In the genomic region with DNA sequence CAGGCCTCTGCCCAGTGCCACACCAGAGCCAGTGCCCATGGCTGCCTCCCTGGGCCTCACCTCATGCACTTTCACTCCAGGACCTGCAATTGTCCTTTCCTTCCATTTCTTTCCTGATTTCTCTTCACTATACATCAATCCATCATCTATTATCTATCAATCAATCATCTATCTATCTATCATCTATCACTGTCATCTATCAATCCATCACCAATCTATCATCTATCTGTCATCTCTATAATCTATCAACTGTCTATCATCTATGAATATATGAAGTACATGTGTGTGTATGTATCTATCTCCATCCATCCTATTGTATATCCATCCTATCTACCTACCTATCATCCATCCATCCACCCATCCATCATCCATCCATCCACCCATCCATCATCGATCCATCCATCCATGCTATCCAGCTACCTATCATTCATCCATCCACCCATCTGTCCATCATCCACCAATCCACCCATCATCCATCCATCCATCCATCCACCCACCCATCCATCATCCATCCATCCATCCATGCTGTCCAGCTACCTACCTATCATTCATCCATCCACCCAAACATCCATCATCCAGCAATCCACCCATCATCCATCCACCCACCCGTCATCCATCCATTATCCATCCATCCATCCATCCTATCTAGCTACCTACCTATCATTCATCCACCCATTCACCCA, we compare ENCODE assay signal across 25 cellular contexts. TPM values are rescaled to one million over a fixed set of nuclear protein-coding genes. Genes with fewer than 3 reads are reported as not detected.
"Had no signal": no experiment of that assay in that cellular context is flagged by ENCODE, and none has a peak within 500 bp of the region (broad histone marks: within the 10 kb centered on the region; RNA-seq: fewer than 3 reads in every experiment).

No MANE protein-coding gene starts in this region.

- H3K4me1 ChIP-seq: Peyer's patch had no signal

- H3K4me2 ChIP-seq: KMS-11 had no signal

- H3K4me3 Mint-ChIP-seq: activated CD4-positive, alpha-beta T cell treated with anti-CD3 and anti-CD28 coated beads, Interleukin-2, amount 10 ng/mL, durations not matched to agents 24 days and 14 days; activated CD8-positive, alpha-beta memory T cell treated with anti-CD3 and anti-CD28 coated beads, Interleukin-2, amount 10 ng/mL, durations not matched to agents 7 days and 5 days; activated naive CD8-positive, alpha-beta T cell treated with anti-CD3 and anti-CD28 coated beads for 36 hours; activated T-cell treated with anti-CD3 and anti-CD28 coated beads, Interleukin-2, amount 50 U/mL, for 4 hours; T-helper 1 cell treated with Interleukin-12 subunit alpha and Interleukin-12 subunit beta and Interleukin-4 antibody, amounts not matched to agents 30 μg/mL and 1 μg/mL, for 36 hours; WTC11 had no signal

- H3K27ac Mint-ChIP-seq: activated CD4-positive, alpha-beta T cell treated with anti-CD3 and anti-CD28 coated beads, Interleukin-2, amount 10 ng/mL, durations not matched to agents 24 days and 14 days; activated CD8-positive, alpha-beta memory T cell treated with anti-CD3 and anti-CD28 coated beads, Interleukin-2, amount 10 ng/mL, durations not matched to agents 7 days and 5 days; activated naive CD8-positive, alpha-beta T cell treated with anti-CD3 and anti-CD28 coated beads for 36 hours; T-helper 1 cell treated with Interleukin-12 subunit alpha and Interleukin-12 subunit beta and Interleukin-4 antibody, amounts not matched to agents 30 μg/mL and 1 μg/mL, for 36 hours; WTC11 had no signal

- H3K9ac ChIP-seq: KMS-11 had no signal

- H3K36me3 ChIP-seq: Peyer's patch had no signal

- H3K36me3 Mint-ChIP-seq: activated CD8-positive, alpha-beta memory T cell treated with anti-CD3 and anti-CD28 coated beads, Interleukin-2, amount 10 ng/mL, durations not matched to agents 7 days and 5 days; activated naive CD8-positive, alpha-beta T cell treated with anti-CD3 and anti-CD28 coated beads for 36 hours; WTC11 had no signal

- H3K27me3 ChIP-seq: Peyer's patch had no signal

- H3K4me3 ChIP-seq: Peyer's patch had no signal

- H3K9me3 Mint-ChIP-seq: activated CD4-positive, alpha-beta T cell treated with anti-CD3 and anti-CD28 coated beads, Interleukin-2, amount 10 ng/mL, durations not matched to agents 24 days and 14 days; activated naive CD8-positive, alpha-beta T cell treated with anti-CD3 and anti-CD28 coated beads for 36 hours; activated T-cell treated with anti-CD3 and anti-CD28 coated beads, Interleukin-2, amount 50 U/mL, for 4 hours had no signal

- H3K9me3 ChIP-seq: Peyer's patch had no signal

- H3K4me1 Mint-ChIP-seq: activated CD4-positive, alpha-beta T cell treated with anti-CD3 and anti-CD28 coated beads, Interleukin-2, amount 10 ng/mL, durations not matched to agents 24 days and 14 days; activated CD8-positive, alpha-beta memory T cell treated with anti-CD3 and anti-CD28 coated beads, Interleukin-2, amount 10 ng/mL, durations not matched to agents 7 days and 5 days; activated naive CD8-positive, alpha-beta T cell treated with anti-CD3 and anti-CD28 coated beads for 36 hours had no signal

- H3K27me3 Mint-ChIP-seq: activated CD4-positive, alpha-beta T cell treated with anti-CD3 and anti-CD28 coated beads, Interleukin-2, amount 10 ng/mL, durations not matched to agents 24 days and 14 days; activated CD8-positive, alpha-beta memory T cell treated with anti-CD3 and anti-CD28 coated beads, Interleukin-2, amount 10 ng/mL, durations not matched to agents 7 days and 5 days; activated naive CD8-positive, alpha-beta T cell treated with anti-CD3 and anti-CD28 coated beads for 36 hours had no signal

- DNase-seq: activated CD4-positive, alpha-beta T cell treated with anti-CD3 and anti-CD28 coated beads, Interleukin-2, amount 10 ng/mL, durations not matched to agents 24 days and 14 days; activated CD4-positive, alpha-beta T cell treated with anti-CD3 and anti-CD28 coated beads, Interleukin-2, amount 50 U/mL, for 48 hours; activated CD4-positive, CD25-positive, alpha-beta regulatory T cell treated with anti-CD3 and anti-CD28 coated beads, Interleukin-2, amount 50 U/mL, for 72 hours; activated CD8-positive, alpha-beta memory T cell treated with anti-CD3 and anti-CD28 coated beads, Interleukin-2, amount 10 ng/mL, durations not matched to agents 7 days and 5 days; activated effector memory CD4-positive, alpha-beta T cell treated with anti-CD3 and anti-CD28 coated beads, Interleukin-2, amount 50 U/mL, for 16 hours; activated naive CD4-positive, alpha-beta T cell treated with Interleukin-2 at 50 U/mL for 16 hours; activated naive CD8-positive, alpha-beta T cell treated with anti-CD3 and anti-CD28 coated beads for 36 hours; activated T-cell treated with anti-CD3 and anti-CD28 coated beads, Interleukin-2, amount 50 U/mL, for 4 hours; cerebellar nuclear complex; NCI-H1092; NCI-H1417; NCI-H2029; NCI-H345; NCI-H510A; NCI-H526 treated with DMSO at 0.1 percent for 48 hours; NCI-H82; NK-92 treated with Interleukin-12 subunit alpha and Interleukin-12 subunit beta, amount 100 ng/mL, for 24 hours; SHP77 treated with DMSO at 0.1 percent for 48 hours had no signal

- H3K27ac ChIP-seq: KMS-11, Peyer's patch, RWPE1 had no signal

RNA-seq across cellular contexts. Expression of gene SLC6A3, which starts 26.9 kb away (rescaled TPM):
- total RNA-seq: activated CD4-positive, alpha-beta T cell treated with anti-CD3 and anti-CD28 coated beads, Interleukin-2, amount 10 ng/mL, durations not matched to agents 24 days and 14 days; activated naive CD8-positive, alpha-beta T cell treated with anti-CD3 and anti-CD28 coated beads for 36 hours; activated T-cell treated with anti-CD3 and anti-CD28 coated beads, Interleukin-2, amount 50 U/mL, for 4 hours; MCF 10A; SK-MEL-5 had no signal
